In genomic region chr16:11913425-11914079, GRCh38 we compare ENCODE assay signal across 9 cellular contexts. TPM values are rescaled to one million over a fixed set of nuclear protein-coding genes. Genes with fewer than 3 reads are reported as not detected.
A peak's percentile ranks its signal among the peaks of the same experiment; 100 is the strongest.
DNase-seq lines count a peak whose midpoint lies in the region; ATAC-seq and TF ChIP-seq lines count a peak whose summit lies in the region.
"Had no signal": no experiment of that assay in that cellular context is flagged by ENCODE, and none has a peak within 500 bp of the region (broad histone marks: within the 10 kb centered on the region; RNA-seq: fewer than 3 reads in every experiment).

No MANE protein-coding gene starts in this region.

- CTCF ChIA-PET in OCI-LY7 (lab: Charles Lee; ENCODE audit: unreplicated experiment): no interaction called here

- no peak for TF ChIP-seq POLR2A in ovary (IDR thresholded peaks at IDR 0.05)

- H3K27ac Mint-ChIP-seq in chondrocyte (ENCODE audit: unreplicated experiment): peak overlapping the region; percentile 84
- H3K27ac Mint-ChIP-seq in natural killer cell: peak overlapping the region; percentile 78 to 90

- no peak for DNase-seq in OCI-LY7 (ENCODE audit: low spot score)
- no peak for DNase-seq in chondrocyte (ENCODE audit: low spot score)
- DNase-seq in natural killer cell: no peak
- no peak for DNase-seq in NCI-H2081 treated with DMSO at 0.1 percent for 48 hours (lab: John Stamatoyannopoulos, UW)
- DNase-seq in SHP77 treated with DMSO at 0.1 percent for 48 hours (lab: John Stamatoyannopoulos, UW): no peak
- no peak for DNase-seq in ovary

- no TSS peak for BruUV-seq in OCI-LY7 (replicated peaks; lab: Mats Ljungman, UMichigan)

- H3K4me1 ChIP-seq in DOHH2 (ENCODE audit: control insufficient read depth, low read length): peaks cover 39% of the 10 kb centered on the region
- peaks cover 32% of the 10 kb centered on the region for H3K4me1 ChIP-seq in OCI-LY7 (ENCODE audit: insufficient read depth, low read length, poor library complexity, severe bottlenecking)
- peaks cover 10% of the 10 kb centered on the region for H3K4me1 ChIP-seq in ovary (ENCODE audit: insufficient read depth)

- WGBS in ovary, 3 donors: 61 to 69% (median 63%) methylated on average over 12 of the region's 12 CpGs

- no peaks in the 10 kb centered on the region for H3K9me3 ChIP-seq in DOHH2 (ENCODE audit: control insufficient read depth, insufficient read depth, low read length)
- H3K9me3 ChIP-seq in OCI-LY7 (ENCODE audit: low read length): peaks cover 6% of the 10 kb centered on the region; the same call in 1 of the 2 replicates
- no peaks in the 10 kb centered on the region for H3K9me3 ChIP-seq in ovary

- 0 out of 2 replicates have a peak, but pooled peaks cover 3% of the 10 kb centered on the region for H3F3A ChIP-seq in DOHH2 (ENCODE audit: control insufficient read depth, insufficient read depth)

- H3K4me2 ChIP-seq in DOHH2 (ENCODE audit: low read length) (peak overlapping the region; percentile 94), OCI-LY7 (ENCODE audit: low read length) (peak overlapping the region; percentile 91)

- H3K9me2 ChIP-seq in DOHH2 (replicated peaks; ENCODE audit: control insufficient read depth, low read length): no peaks in the 10 kb centered on the region
- no peaks in the 10 kb centered on the region for H3K9me2 ChIP-seq in OCI-LY7 (ENCODE audit: insufficient read depth, low read length)

- H3K9me3 Mint-ChIP-seq in chondrocyte (ENCODE audit: low read depth) (no peaks in the 10 kb centered on the region), natural killer cell (no peaks in the 10 kb centered on the region)

- no peak for TF ChIP-seq CTCF in DOHH2 (IDR thresholded peaks at IDR 0.05; ENCODE audit: low read depth, low read length, poor library complexity, severe bottlenecking)
- TF ChIP-seq CTCF in OCI-LY7 (conservative IDR thresholded peaks at IDR 0.05; ENCODE audit: low read length): no peak
- TF ChIP-seq CTCF in chondrocyte (IDR thresholded peaks at IDR 0.05): no peak
- TF ChIP-seq CTCF in natural killer cell (IDR thresholded peaks at IDR 0.05): no peak
- TF ChIP-seq CTCF in ovary (IDR thresholded peaks at IDR 0.05): no peak

- peaks cover 72% of the 10 kb centered on the region for H3K79me2 ChIP-seq in DOHH2 (ENCODE audit: control insufficient read depth, low read length)
- H3K79me2 ChIP-seq in OCI-LY7 (ENCODE audit: insufficient read depth, low read depth, low read length): peaks cover 70% of the 10 kb centered on the region

- intact Hi-C loops in OCI-LY7 (cut with micrococcal nuclease; ENCODE audit: unreplicated experiment) (no loop called here), natural killer cell (cut with micrococcal nuclease) (loop anchor here (2.0 to 10.0 kb wide), 3 partner anchors 61 to 129 kb away; partner anchors contain the start of genes RSL1D1 and SNX29), ovary (cut with DNase I) (loop anchor here in 1 of 4 donors (10.0 kb wide), 1 partner anchor 61 kb away; the partner anchor contains the start of gene SNX29)

- H3K27me3 ChIP-seq in DOHH2 (ENCODE audit: control insufficient read depth, low read length): no peaks in the 10 kb centered on the region
- no peaks in the 10 kb centered on the region for H3K27me3 ChIP-seq in ovary

- no peaks in the 10 kb centered on the region for H3K36me3 Mint-ChIP-seq in chondrocyte (ENCODE audit: low read depth)
- H3K36me3 Mint-ChIP-seq in natural killer cell: no peaks in the 10 kb centered on the region

- TF ChIP-seq EP300 in ovary (IDR thresholded peaks at IDR 0.05): no peak

- no peaks in the 10 kb centered on the region for H3K27me3 Mint-ChIP-seq in chondrocyte (ENCODE audit: low read depth)
- H3K27me3 Mint-ChIP-seq in natural killer cell (ENCODE audit: low read depth in 2 of 2): peaks cover 0 to 2% of the 10 kb centered on the region in 2 donors

- peak overlapping the region; percentile 74 for H3K4me3 ChIP-seq in DOHH2 (ENCODE audit: low read length)
- H3K4me3 ChIP-seq in OCI-LY7 (ENCODE audit: low read depth, low read length, poor library complexity, severe bottlenecking): peak overlapping the region; percentile 84
- H3K4me3 ChIP-seq in ovary: no peak overlapping the region

- ATAC-seq in natural killer cell: no peak
- ATAC-seq in HG02884 (IDR thresholded peaks at IDR 0.05; ENCODE audit: unreplicated experiment): no peak

- no peak overlapping the region for H2AFZ ChIP-seq in OCI-LY7 (ENCODE audit: low read length)

- peaks cover 52% of the 10 kb centered on the region for H3K36me3 ChIP-seq in DOHH2 (ENCODE audit: control insufficient read depth, low read length)
- peaks cover 58% of the 10 kb centered on the region for H3K36me3 ChIP-seq in OCI-LY7 (ENCODE audit: insufficient read depth, low read length)
- H3K36me3 ChIP-seq in ovary: no peaks in the 10 kb centered on the region

- POLR2A ChIA-PET in OCI-LY7 (lab: Charles Lee): interaction anchor here (0.6 to 1.0 kb wide), 2 partner anchors 9 to 30 kb away, joined by 3 to 5 read pairs; no protein-coding TSS in a partner anchor

- H3K4me3 Mint-ChIP-seq in chondrocyte (ENCODE audit: unreplicated experiment) (peak overlapping the region; percentile 92), natural killer cell (peak overlapping the region; percentile 87)

- H3K4me1 Mint-ChIP-seq in chondrocyte (ENCODE audit: low read depth) (peaks cover 54% of the 10 kb centered on the region), natural killer cell (peaks cover 33 to 51% of the 10 kb centered on the region in 2 donors)

- H4K20me1 ChIP-seq in DOHH2 (ENCODE audit: control insufficient read depth, insufficient read depth, low read depth, low read length): peaks cover 29% of the 10 kb centered on the region
- H4K20me1 ChIP-seq in OCI-LY7 (ENCODE audit: insufficient read depth, low read length): peaks cover 43% of the 10 kb centered on the region

- H3K27ac ChIP-seq in DOHH2 (ENCODE audit: low read depth, low read length): peak overlapping the region; percentile 35; the same call in 1 of the 2 replicates
- H3K27ac ChIP-seq in OCI-LY7 (ENCODE audit: low read depth, low read length, poor library complexity, severe bottlenecking): peak overlapping the region; percentile 54
- H3K27ac ChIP-seq in ovary: no peak overlapping the region

RNA-seq across cellular contexts. Expression of gene GSPT1, which starts 2.2 kb away (rescaled TPM):
- 54.3 and 67.2 TPM in 2 replicates for total RNA-seq in OCI-LY7 (2014; rRNA removed; shearing (Covaris generic))
- 144 and 146 TPM in 2 replicates for total RNA-seq in OCI-LY7 (2022)
- total RNA-seq in chondrocyte: 96.1 to 103 TPM (median 99.3 TPM) in 3 replicates
- 10 to 100 TPM; 51.4 to 77.8 (median 60.8) TPM for total RNA-seq in natural killer cell
- total RNA-seq in ovary: 10 to 100 TPM; 23.4 to 94.2 (median 74.8) TPM
- polyA plus RNA-seq in ovary: 10 to 100 TPM; 21.1 to 99.3 TPM

RNA-seq across cellular contexts. Expression of gene NPIPB2, which starts 28.3 kb away (rescaled TPM):
- 5.7 and 7.5 TPM in 2 replicates for total RNA-seq in OCI-LY7 (2014; rRNA removed; shearing (Covaris generic))
- total RNA-seq in OCI-LY7 (2022): 30.3 and 35.9 TPM in 2 replicates
- total RNA-seq in chondrocyte: 5.9 to 11.9 TPM (median 6.2 TPM) in 3 replicates
- 10 to 100 TPM; 19.6 to 43.3 (median 22.4) TPM for total RNA-seq in natural killer cell
- total RNA-seq in ovary: 10 to 100 TPM in 2 of 7 donors, 1 to 10 TPM in 5; 4.7 to 13.4 (median 8.7) TPM
- polyA plus RNA-seq in ovary: 10 to 100 TPM in 1 of 2 donors, 1 to 10 TPM in 1; 6.5 to 19.3 TPM

RNA-seq across cellular contexts. Expression of gene TNFRSF17, which starts 51.5 kb away (rescaled TPM):
- total RNA-seq in OCI-LY7 (2014; rRNA removed; shearing (Covaris generic)): 53.4 and 58.2 TPM in 2 replicates
- total RNA-seq in OCI-LY7 (2022): 33.6 and 38.8 TPM in 2 replicates
- total RNA-seq in chondrocyte: not detected in 3 replicates
- 1 to 10 TPM in 1 of 3 donors, not detected in 2; 6.6 TPM for total RNA-seq in natural killer cell
- total RNA-seq in ovary: under 1 TPM in 2 of 7 donors, not detected in 5; 0.20 to 0.60 TPM
- polyA plus RNA-seq in ovary: under 1 TPM; 0.19 to 0.52 TPM
- total RNA-seq: T-helper 1 cell treated with Interleukin-12 subunit alpha and Interleukin-12 subunit beta and Interleukin-4 antibody, amounts not matched to agents 30 ng/mL and 1 ng/mL, for 36 hours had no signal

Comparison
In these comparisons a context has a peak if more than half of its experiments do, and no peak if none do; other contexts are left out.
1. H3K27ac ChIP-seq: peak in DOHH2 (single experiment) and OCI-LY7 (single experiment); none in ovary (0 of 2).
2. RNA of gene TNFRSF17, which starts 51.5 kb away (total RNA-seq): 33.6 to 58.2 TPM in OCI-LY7; not detected in chondrocyte, 6.6 TPM in natural killer cell and 0.20 to 0.60 TPM in ovary; every median in the first group is over 4 times any median in the second.